Comparison of ENCODE assay signal across 7 cellular contexts in genomic region chr16:69310479-69311114, GRCh38. TPM values are rescaled to one million over a fixed set of nuclear protein-coding genes. Genes with fewer than 3 reads are reported as not detected.
DNase-seq lines count a peak whose midpoint lies in the region; ATAC-seq and TF ChIP-seq lines count a peak whose summit lies in the region.

No MANE protein-coding gene starts in this region.

- peak overlapping the region; percentile 88 for H3K27ac ChIP-seq in neutrophil

- H3K4me3 ChIP-seq in LNCaP clone FGC (ENCODE audit: low read depth, low read length), result peak overlapping the region; percentile 49
- H3K4me3 ChIP-seq in endocrine pancreas (ENCODE audit: control insufficient read depth, insufficient read depth, low read length), result peak overlapping the region; percentile 77
- peak overlapping the region; percentile 62 to 71 for H3K4me3 ChIP-seq in neutrophil (ENCODE audit: low read depth in 1 of 2, low read length in 1 of 2)

- peak; percentile 6 for ATAC-seq in GM19452 (IDR thresholded peaks at IDR 0.05; ENCODE audit: unreplicated experiment)

- DNase-seq in LNCaP clone FGC (ENCODE audit: low read depth), result no peak
- no peak for DNase-seq in NCI-H2029 (lab: John Stamatoyannopoulos, UW)
- no peak for DNase-seq in HT-29 (ENCODE audit: low spot score)
- DNase-seq in NCI-H1694 (lab: John Stamatoyannopoulos, UW), result no peak

- no peaks in the 10 kb centered on the region for H3K36me3 ChIP-seq in endocrine pancreas (ENCODE audit: control insufficient read depth, insufficient read depth, low read length)
- H3K36me3 ChIP-seq in neutrophil, result peaks cover 15% of the 10 kb centered on the region

- H3K27me3 ChIP-seq in endocrine pancreas (ENCODE audit: control insufficient read depth, insufficient read depth, low read length) (no peaks in the 10 kb centered on the region), neutrophil (no peaks in the 10 kb centered on the region)

- TF ChIP-seq CTCF in LNCaP clone FGC (IDR thresholded peaks at IDR 0.05; ENCODE audit: control insufficient read depth, extremely low read depth, insufficient read depth) (no peak), neutrophil (IDR thresholded peaks at IDR 0.05) (no peak)

- H3K9me3 ChIP-seq in endocrine pancreas (ENCODE audit: control insufficient read depth, low read length), result no peaks in the 10 kb centered on the region
- H3K9me3 ChIP-seq in neutrophil, result no peaks in the 10 kb centered on the region

- no peaks in the 10 kb centered on the region for H3K4me1 ChIP-seq in endocrine pancreas (ENCODE audit: control insufficient read depth, insufficient read depth, low read length)
- H3K4me1 ChIP-seq in neutrophil (ENCODE audit: control insufficient read depth in 1 of 2, insufficient read depth in 1 of 2, low read depth in 1 of 2, low read length in 1 of 2), result peaks cover 14 to 17% of the 10 kb centered on the region in 2 experiments

- H3K9ac ChIP-seq in endocrine pancreas (ENCODE audit: control insufficient read depth, insufficient read depth, low read length), result peak overlapping the region; percentile 65

RNA-seq across cellular contexts. Expression of gene VPS4A, which starts 0.6 kb away (rescaled TPM):
- 24.5 and 33.3 TPM in 2 replicates for total RNA-seq in HT-29 (2014; rRNA removed; shearing (Covaris generic))

RNA-seq across cellular contexts. Expression of gene PDF, which starts 19.8 kb away (rescaled TPM):
- total RNA-seq in HT-29 (2014; rRNA removed; shearing (Covaris generic)), result 80.9 and 81.5 TPM in 2 replicates

RNA-seq across cellular contexts. Expression of gene COG8, which starts 28.8 kb away (rescaled TPM):
- 50.4 and 55.8 TPM in 2 replicates for total RNA-seq in HT-29 (2014; rRNA removed; shearing (Covaris generic))

RNA-seq across cellular contexts. Expression of gene NIP7, which starts 29.0 kb away (rescaled TPM):
- total RNA-seq in HT-29 (2014; rRNA removed; shearing (Covaris generic)), result 20.1 and 24.5 TPM in 2 replicates

RNA-seq across cellular contexts. Expression of gene TMED6, which starts 41.0 kb away (rescaled TPM):
- total RNA-seq in HT-29 (2014; rRNA removed; shearing (Covaris generic)), result 0.10 TPM in 1 of 2 replicates, not detected in the other
